ENCODE assay signal across 2 cellular contexts in the genomic region with DNA sequence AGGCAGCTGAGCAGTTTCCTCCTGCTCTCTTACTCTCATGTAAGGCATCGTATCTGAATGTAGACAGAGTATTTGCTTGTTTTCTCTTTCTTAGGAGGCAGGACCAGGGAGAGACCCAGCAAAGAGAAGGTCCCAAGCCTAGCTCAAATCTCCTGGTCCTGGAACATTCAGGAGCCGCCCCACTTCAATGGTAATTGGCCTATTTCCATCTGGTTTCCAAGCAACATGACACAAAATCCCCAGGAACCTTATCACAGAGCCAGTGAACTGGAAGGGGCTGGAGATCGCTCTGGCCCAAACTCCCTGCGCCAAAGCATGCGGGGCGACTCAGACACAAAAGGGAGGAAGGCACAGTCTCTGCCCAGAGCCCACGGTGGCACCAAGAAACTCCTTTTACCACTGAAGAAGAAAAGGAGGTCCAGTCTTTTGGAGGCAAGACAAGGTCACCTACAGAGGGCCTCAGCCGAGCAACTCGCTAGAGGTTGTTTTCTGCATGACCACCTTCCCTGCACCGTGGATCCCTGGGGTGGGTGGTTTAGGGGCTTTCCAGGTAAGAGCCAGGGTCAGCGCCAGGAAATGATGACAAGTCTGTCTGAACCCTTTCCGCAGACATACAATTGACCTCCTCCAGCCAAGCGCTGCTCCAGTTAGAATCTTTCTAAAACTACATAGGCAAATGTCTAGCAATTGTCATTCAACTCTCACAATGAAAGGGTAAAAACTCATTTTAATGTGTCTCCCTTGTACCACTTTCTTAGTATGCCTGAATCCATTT.
TF ChIP-seq lines count a peak whose summit lies in the region.

No MANE protein-coding gene starts in this region.

TF ChIP-seq in IMR-90, 13 proteins besides CTCF, POLR2A, EP300 and RAD21:
- TF ChIP-seq NFE2L2 (IDR thresholded peaks at IDR 0.05; ENCODE audit: low read depth, low read length) (no peak), CHD1 (IDR thresholded peaks at IDR 0.05; ENCODE audit: low read depth, low read length) (no peak), MXI1 (IDR thresholded peaks at IDR 0.05; ENCODE audit: borderline replicate concordance, low read depth, low read length) (no peak), RFX5 (IDR thresholded peaks at IDR 0.05; ENCODE audit: low read depth, low read length) (no peak), RCOR1 (IDR thresholded peaks at IDR 0.05; ENCODE audit: insufficient replicate concordance, low read length) (no peak), CEBPB (IDR thresholded peaks at IDR 0.05; ENCODE audit: low read depth, low read length) (no peak), FOS (IDR thresholded peaks at IDR 0.05; ENCODE audit: low read depth, low read length) (no peak), MAZ (IDR thresholded peaks at IDR 0.05; ENCODE audit: borderline replicate concordance, low read depth, low read length) (no peak), MAFK (IDR thresholded peaks at IDR 0.05; ENCODE audit: low read depth, low read length) (no peak), BHLHE40 (IDR thresholded peaks at IDR 0.05; ENCODE audit: low read depth, low read length) (no peak), SMC3 (IDR thresholded peaks at IDR 0.05; ENCODE audit: low read depth, low read length) (no peak)
- TF ChIP-seq, protein P1, sequence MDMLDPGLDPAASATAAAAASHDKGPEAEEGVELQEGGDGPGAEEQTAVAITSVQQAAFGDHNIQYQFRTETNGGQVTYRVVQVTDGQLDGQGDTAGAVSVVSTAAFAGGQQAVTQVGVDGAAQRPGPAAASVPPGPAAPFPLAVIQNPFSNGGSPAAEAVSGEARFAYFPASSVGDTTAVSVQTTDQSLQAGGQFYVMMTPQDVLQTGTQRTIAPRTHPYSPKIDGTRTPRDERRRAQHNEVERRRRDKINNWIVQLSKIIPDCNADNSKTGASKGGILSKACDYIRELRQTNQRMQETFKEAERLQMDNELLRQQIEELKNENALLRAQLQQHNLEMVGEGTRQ (IDR thresholded peaks at IDR 0.05; ENCODE audit: low read depth, low read length) = no peak
- TF ChIP-seq, protein P2, sequence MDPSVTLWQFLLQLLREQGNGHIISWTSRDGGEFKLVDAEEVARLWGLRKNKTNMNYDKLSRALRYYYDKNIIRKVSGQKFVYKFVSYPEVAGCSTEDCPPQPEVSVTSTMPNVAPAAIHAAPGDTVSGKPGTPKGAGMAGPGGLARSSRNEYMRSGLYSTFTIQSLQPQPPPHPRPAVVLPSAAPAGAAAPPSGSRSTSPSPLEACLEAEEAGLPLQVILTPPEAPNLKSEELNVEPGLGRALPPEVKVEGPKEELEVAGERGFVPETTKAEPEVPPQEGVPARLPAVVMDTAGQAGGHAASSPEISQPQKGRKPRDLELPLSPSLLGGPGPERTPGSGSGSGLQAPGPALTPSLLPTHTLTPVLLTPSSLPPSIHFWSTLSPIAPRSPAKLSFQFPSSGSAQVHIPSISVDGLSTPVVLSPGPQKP (IDR thresholded peaks at IDR 0.05; ENCODE audit: borderline replicate concordance, low read depth, low read length) = no peak

TF ChIP-seq in HEK293T, 16 proteins besides CTCF, POLR2A, EP300 and RAD21:
- no peak for TF ChIP-seq FOXA1 (IDR thresholded peaks at IDR 0.05)
- TF ChIP-seq HDGF (IDR thresholded peaks at IDR 0.05; ENCODE audit: borderline replicate concordance) = no peak
- no peak for TF ChIP-seq BHLHE40 (IDR thresholded peaks at IDR 0.05; ENCODE audit: borderline replicate concordance)
- TF ChIP-seq ARNT (IDR thresholded peaks at IDR 0.05) = no peak
- TF ChIP-seq TARDBP (IDR thresholded peaks at IDR 0.05) = no peak
- TF ChIP-seq FOXM1 (IDR thresholded peaks at IDR 0.05; ENCODE audit: borderline replicate concordance) = no peak
- TF ChIP-seq LEF1 (IDR thresholded peaks at IDR 0.05; ENCODE audit: borderline replicate concordance) = no peak
- TF ChIP-seq ELF4 (IDR thresholded peaks at IDR 0.05) = no peak
